ENCODE assay signal across 9 cellular contexts in the genomic region with DNA sequence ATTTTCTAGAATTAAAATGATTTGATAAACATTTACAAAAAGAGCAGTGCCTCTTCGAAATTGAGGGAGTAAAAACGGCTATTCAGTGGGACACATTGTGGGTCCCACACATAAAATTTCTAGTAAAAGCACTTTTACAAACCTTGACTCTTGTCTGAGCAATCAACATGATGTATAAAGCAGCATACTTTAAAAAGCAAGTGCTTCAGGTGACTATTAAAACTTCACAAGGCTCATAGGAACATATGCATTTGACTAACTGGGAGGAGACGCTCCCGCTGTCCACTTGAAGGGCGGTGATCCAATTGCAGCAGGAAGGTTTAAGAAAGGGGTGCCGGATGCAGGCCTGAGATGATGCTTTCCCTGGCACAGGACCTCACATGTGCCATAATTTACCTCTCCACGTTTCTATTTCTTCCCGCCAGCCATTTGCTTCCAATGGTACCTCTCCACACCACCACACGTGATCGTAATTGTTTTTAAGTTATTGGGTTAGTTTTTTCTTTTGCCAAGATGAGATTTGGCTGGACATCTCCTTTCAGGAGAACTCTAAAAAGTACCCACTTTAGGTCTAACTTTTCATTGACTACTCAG. TPM values are rescaled to one million over a fixed set of nuclear protein-coding genes. Genes with fewer than 3 reads are reported as not detected.
DNase-seq lines count a peak whose midpoint lies in the region; ATAC-seq, FAIRE-seq and TF ChIP-seq lines count a peak whose summit lies in the region.
"Had no signal": no experiment of that assay in that cellular context is flagged by ENCODE, and none has a peak within 500 bp of the region (broad histone marks: within the 10 kb centered on the region; RNA-seq: fewer than 3 reads in every experiment).

No MANE protein-coding gene starts in this region.

- H3K4me3 ChIP-seq in A673 (ENCODE audit: low read depth, low read length, poor library complexity, severe bottlenecking) (peak overlapping the region; percentile 62), astrocyte (ENCODE audit: insufficient read depth, low read depth, low read length) (no peak overlapping the region)

- H3K9ac ChIP-seq in astrocyte (ENCODE audit: low read length), result no peak overlapping the region

- H3K27me3 ChIP-seq in A673 (replicated peaks; ENCODE audit: insufficient read depth, low read depth, low read length, poor library complexity) (peaks cover 79% of the 10 kb centered on the region), astrocyte (ENCODE audit: insufficient read depth, low read length) (peaks cover 35% of the 10 kb centered on the region)

- H3K9me3 Mint-ChIP-seq in astrocyte (ENCODE audit: unreplicated experiment) (no peaks in the 10 kb centered on the region), memory B cell (no peaks in the 10 kb centered on the region)

- ATAC-seq in memory B cell (ENCODE audit: low read depth) (no peak), GM19467 (IDR thresholded peaks at IDR 0.05; ENCODE audit: unreplicated experiment) (no peak), HG02981 (IDR thresholded peaks at IDR 0.05; ENCODE audit: unreplicated experiment) (no peak), HG03159 (IDR thresholded peaks at IDR 0.05; ENCODE audit: unreplicated experiment) (no peak)

- H4K20me1 ChIP-seq in astrocyte (ENCODE audit: insufficient read depth, low read length), result no peaks in the 10 kb centered on the region

- no TSS peak for BruUV-seq in A673 (replicated peaks; lab: Mats Ljungman, UMichigan)

- DNase-seq in A673 (ENCODE audit: low spot score) (peak; percentile 2), G401 (ENCODE audit: low spot score) (peak; percentile 72), astrocyte (ENCODE audit: low read depth) (no peak), memory B cell (ENCODE audit: low spot score in 2 of 2) (no peak), GM03348 (ENCODE audit: low spot score) (no peak)

- H3K79me2 ChIP-seq in astrocyte (ENCODE audit: insufficient read depth, low read length), result no peaks in the 10 kb centered on the region

- H3K27me3 Mint-ChIP-seq in astrocyte (ENCODE audit: low read depth, unreplicated experiment), result peaks cover 13% of the 10 kb centered on the region
- peaks cover 16% of the 10 kb centered on the region for H3K27me3 Mint-ChIP-seq in memory B cell

- H3K4me1 Mint-ChIP-seq in astrocyte (ENCODE audit: low read depth, unreplicated experiment), result peaks cover 20% of the 10 kb centered on the region
- H3K4me1 Mint-ChIP-seq in memory B cell, result peaks cover 5% of the 10 kb centered on the region

- H3K27ac Mint-ChIP-seq in astrocyte (ENCODE audit: unreplicated experiment), result no peak overlapping the region
- no peak overlapping the region for H3K27ac Mint-ChIP-seq in memory B cell

- H3K4me3 Mint-ChIP-seq in astrocyte (ENCODE audit: unreplicated experiment) (peak overlapping the region; percentile 85), memory B cell (peak overlapping the region; percentile 44)

- H3K27ac ChIP-seq in A673 (ENCODE audit: low read depth, low read length, poor library complexity, severe bottlenecking) (no peak overlapping the region), astrocyte (ENCODE audit: low read depth, low read length) (no peak overlapping the region)

- H3K4me2 ChIP-seq in astrocyte (ENCODE audit: low read length), result peak overlapping the region; percentile 89

- in situ Hi-C loops in G401 (cut with HindIII; ENCODE audit: low sequenced_read_pairs), result no loop called here

- H3K36me3 ChIP-seq in A673 (ENCODE audit: insufficient read depth, low read length, poor library complexity, severe bottlenecking) (no peaks in the 10 kb centered on the region), astrocyte (ENCODE audit: insufficient read depth, low read length) (no peaks in the 10 kb centered on the region)

- H3K36me3 Mint-ChIP-seq in astrocyte (ENCODE audit: low read depth, unreplicated experiment), result no peaks in the 10 kb centered on the region
- H3K36me3 Mint-ChIP-seq in memory B cell, result no peaks in the 10 kb centered on the region

- H3K4me1 ChIP-seq in A673 (ENCODE audit: insufficient read depth, low read length, poor library complexity, severe bottlenecking) (no peaks in the 10 kb centered on the region), astrocyte (ENCODE audit: insufficient read depth, low read length) (peaks cover 13% of the 10 kb centered on the region)

- no peak for FAIRE-seq in astrocyte (lab: Jason Lieb, UNC)
- FAIRE-seq: bronchial epithelial cell had no signal

- POLR2A ChIA-PET in A673 (lab: Charles Lee; ENCODE audit: low non-redundant PET), result no interaction called here

- CTCF ChIA-PET in A673 (lab: Charles Lee), result no interaction called here

- intact Hi-C loops in A673 (cut with micrococcal nuclease; ENCODE audit: unreplicated experiment), result loop anchor here (10.0 kb wide), 1 partner anchor 362 kb away; the partner anchor contains the start of gene RFESD

- H3K9me3 ChIP-seq in A673 (ENCODE audit: low read depth, low read length, poor library complexity, severe bottlenecking) (no peaks in the 10 kb centered on the region), astrocyte (ENCODE audit: insufficient read depth, low read depth, low read length) (no peaks in the 10 kb centered on the region)

- TF ChIP-seq CTCF in A673 (conservative IDR thresholded peaks at IDR 0.05; ENCODE audit: low read depth, low read length) (no peak), astrocyte (IDR thresholded peaks at IDR 0.05; ENCODE audit: insufficient read depth, low read depth, low read length) (no peak)

- H2AFZ ChIP-seq in astrocyte (ENCODE audit: low read depth, low read length), result no peak overlapping the region

RNA-seq across cellular contexts. Expression of gene MCTP1, which starts 1.8 kb away (rescaled TPM):
- total RNA-seq in A673 (2021) (18.1 and 25.8 TPM in 2 replicates), astrocyte (40.6 and 45.9 TPM in 2 replicates)
- not detected in 2 replicates for total RNA-seq in G401 (2014; rRNA removed; shearing (Covaris generic))

Comparison
In these comparisons a context has a peak if more than half of its experiments do, and no peak if none do; other contexts are left out.
1. DNase-seq: peak in A673 (single experiment) and G401 (single experiment); none in astrocyte (single experiment), memory B cell (0 of 2) and GM03348 (single experiment).
2. RNA of gene MCTP1, which starts 1.8 kb away (total RNA-seq): 40.6 to 45.9 TPM in astrocyte and 18.1 to 25.8 TPM in A673; not detected in G401; every median in the first group is over 10 times any median in the second.